Comparison of ENCODE assay signal across 1 cellular context in the genomic region with DNA sequence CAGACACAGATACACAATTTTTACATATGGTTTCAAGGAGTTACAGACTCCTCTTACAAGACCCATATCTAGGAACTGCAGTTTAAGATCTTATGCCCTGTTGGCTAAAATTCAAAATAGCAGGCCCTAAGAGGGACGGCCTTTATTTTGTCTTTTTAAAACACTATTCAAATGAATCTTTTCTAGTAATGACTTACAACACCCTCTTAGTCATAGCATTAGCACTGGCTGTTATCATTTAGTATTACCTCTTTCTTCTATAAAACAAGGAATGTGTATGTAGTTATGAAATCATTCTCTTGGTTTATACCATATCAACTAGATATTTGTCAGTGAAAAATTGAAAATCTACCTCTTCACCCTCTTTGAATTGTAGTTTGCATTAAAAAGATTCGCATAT.
A peak's percentile ranks its signal among the peaks of the same experiment; 100 is the strongest.
TF ChIP-seq lines count a peak whose summit lies in the region.

No MANE protein-coding gene starts in this region.

TF ChIP-seq in IMR-90, 13 proteins besides CTCF, POLR2A, EP300 and RAD21:
- TF ChIP-seq, protein P1, sequence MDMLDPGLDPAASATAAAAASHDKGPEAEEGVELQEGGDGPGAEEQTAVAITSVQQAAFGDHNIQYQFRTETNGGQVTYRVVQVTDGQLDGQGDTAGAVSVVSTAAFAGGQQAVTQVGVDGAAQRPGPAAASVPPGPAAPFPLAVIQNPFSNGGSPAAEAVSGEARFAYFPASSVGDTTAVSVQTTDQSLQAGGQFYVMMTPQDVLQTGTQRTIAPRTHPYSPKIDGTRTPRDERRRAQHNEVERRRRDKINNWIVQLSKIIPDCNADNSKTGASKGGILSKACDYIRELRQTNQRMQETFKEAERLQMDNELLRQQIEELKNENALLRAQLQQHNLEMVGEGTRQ (IDR thresholded peaks at IDR 0.05; ENCODE audit: low read depth, low read length) = no peak
- TF ChIP-seq RFX5 (IDR thresholded peaks at IDR 0.05; ENCODE audit: low read depth, low read length) (no peak), RCOR1 (IDR thresholded peaks at IDR 0.05; ENCODE audit: insufficient replicate concordance, low read length) (no peak), MAZ (IDR thresholded peaks at IDR 0.05; ENCODE audit: borderline replicate concordance, low read depth, low read length) (no peak), SMC3 (IDR thresholded peaks at IDR 0.05; ENCODE audit: low read depth, low read length) (no peak), CEBPB (IDR thresholded peaks at IDR 0.05; ENCODE audit: low read depth, low read length) (peak; percentile 65; the same call in 1 of the 2 replicates), FOS (IDR thresholded peaks at IDR 0.05; ENCODE audit: low read depth, low read length) (0 out of 2 replicates have a peak, but pooled peaks have one; percentile 14), NFE2L2 (IDR thresholded peaks at IDR 0.05; ENCODE audit: low read depth, low read length) (no peak), CHD1 (IDR thresholded peaks at IDR 0.05; ENCODE audit: low read depth, low read length) (no peak)
